In the genomic region with DNA sequence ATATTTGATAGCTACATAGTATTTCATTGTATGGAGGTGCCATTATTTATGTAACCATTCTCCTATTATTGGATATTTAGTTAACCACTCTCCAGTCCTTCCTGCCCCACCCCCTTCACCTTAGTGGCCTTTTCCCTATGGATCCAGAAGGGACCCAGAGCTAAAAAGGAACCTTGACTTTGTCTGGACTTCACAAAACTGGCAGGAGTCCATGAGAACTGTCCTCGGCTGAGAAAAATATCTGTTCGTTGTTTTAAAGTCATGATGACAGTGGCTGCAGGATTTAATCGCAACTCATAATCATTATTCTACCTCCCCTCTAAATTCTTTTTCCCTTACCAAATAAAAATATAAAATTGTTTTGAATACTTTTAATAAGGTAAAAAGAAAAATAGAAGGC, we compare ENCODE assay signal across 1 cellular context.
TF ChIP-seq lines count a peak whose summit lies in the region.

No MANE protein-coding gene starts in this region.

TF ChIP-seq in IMR-90, 13 proteins besides CTCF, POLR2A, EP300 and RAD21:
- TF ChIP-seq MXI1 (IDR thresholded peaks at IDR 0.05; ENCODE audit: borderline replicate concordance, low read depth, low read length) (no peak), CHD1 (IDR thresholded peaks at IDR 0.05; ENCODE audit: low read depth, low read length) (no peak), RFX5 (IDR thresholded peaks at IDR 0.05; ENCODE audit: low read depth, low read length) (no peak), BHLHE40 (IDR thresholded peaks at IDR 0.05; ENCODE audit: low read depth, low read length) (no peak), MAZ (IDR thresholded peaks at IDR 0.05; ENCODE audit: borderline replicate concordance, low read depth, low read length) (no peak), MAFK (IDR thresholded peaks at IDR 0.05; ENCODE audit: low read depth, low read length) (no peak), CEBPB (IDR thresholded peaks at IDR 0.05; ENCODE audit: low read depth, low read length) (no peak), SMC3 (IDR thresholded peaks at IDR 0.05; ENCODE audit: low read depth, low read length) (no peak), RCOR1 (IDR thresholded peaks at IDR 0.05; ENCODE audit: insufficient replicate concordance, low read length) (no peak), FOS (IDR thresholded peaks at IDR 0.05; ENCODE audit: low read depth, low read length) (no peak)
- TF ChIP-seq, protein P1, sequence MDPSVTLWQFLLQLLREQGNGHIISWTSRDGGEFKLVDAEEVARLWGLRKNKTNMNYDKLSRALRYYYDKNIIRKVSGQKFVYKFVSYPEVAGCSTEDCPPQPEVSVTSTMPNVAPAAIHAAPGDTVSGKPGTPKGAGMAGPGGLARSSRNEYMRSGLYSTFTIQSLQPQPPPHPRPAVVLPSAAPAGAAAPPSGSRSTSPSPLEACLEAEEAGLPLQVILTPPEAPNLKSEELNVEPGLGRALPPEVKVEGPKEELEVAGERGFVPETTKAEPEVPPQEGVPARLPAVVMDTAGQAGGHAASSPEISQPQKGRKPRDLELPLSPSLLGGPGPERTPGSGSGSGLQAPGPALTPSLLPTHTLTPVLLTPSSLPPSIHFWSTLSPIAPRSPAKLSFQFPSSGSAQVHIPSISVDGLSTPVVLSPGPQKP (IDR thresholded peaks at IDR 0.05; ENCODE audit: borderline replicate concordance, low read depth, low read length): no peak
